Comparison of ENCODE assay signal across 10 cellular contexts in genomic region chr20:44671541-44671940, GRCh38. TPM values are rescaled to one million over a fixed set of nuclear protein-coding genes. Genes with fewer than 3 reads are reported as not detected.
DNase-seq lines count a peak whose midpoint lies in the region; ATAC-seq and TF ChIP-seq lines count a peak whose summit lies in the region.
"Not testable (repeated sequence)": the region's sequence is repeated elsewhere in the genome, so short reads cannot be mapped to it uniquely, and the experiment has no call there.
"Had no signal": no experiment of that assay in that cellular context is flagged by ENCODE, and none has a peak within 500 bp of the region (broad histone marks: within the 10 kb centered on the region; RNA-seq: fewer than 3 reads in every experiment).

No MANE protein-coding gene starts in this region.

- peak overlapping the region; percentile 86 for H3K4me3 Mint-ChIP-seq in CD8-positive, alpha-beta T cell
- peak overlapping the region in 3 of 4 donors; percentile 68 to 92 (median 88) for H3K4me3 Mint-ChIP-seq in IgD-negative memory B cell
- H3K4me3 Mint-ChIP-seq in activated T-cell treated with anti-CD3 and anti-CD28 coated beads, Interleukin-2, amount 50 U/mL, for 72 hours: peak overlapping the region; percentile 69 to 76

- not testable (repeated sequence) for TF ChIP-seq CTCF in CD8-positive, alpha-beta T cell (IDR thresholded peaks at IDR 0.05); PC-9 (conservative IDR thresholded peaks at IDR 0.05)

- H3F3A ChIP-seq in PC-9 (ENCODE audit: insufficient read depth, low read depth): not testable (repeated sequence)

- H3K36me3 Mint-ChIP-seq in CD8-positive, alpha-beta T cell; IgD-negative memory B cell; activated T-cell treated with anti-CD3 and anti-CD28 coated beads, Interleukin-2, amount 50 U/mL, for 72 hours (ENCODE audit: insufficient read depth in 2 of 2): not testable (repeated sequence)

- H3K27ac ChIP-seq in CD8-positive, alpha-beta T cell (ENCODE audit: low read depth, low read length): peak overlapping the region; percentile 58
- peak overlapping the region; percentile 82 for H3K27ac ChIP-seq in PC-9

- not testable (repeated sequence) for H3K36me3 ChIP-seq in CD8-positive, alpha-beta T cell (ENCODE audit: insufficient read depth, low read length); PC-9 (ENCODE audit: low read depth)

- CTCF ChIA-PET in CD8-positive, alpha-beta T cell (lab: Charles Lee): interaction anchor here (1.5 kb wide), 1 partner anchor 12 kb away, joined by 3 read pairs; no protein-coding TSS in a partner anchor
- CTCF ChIA-PET in PC-9 (lab: Charles Lee): interaction anchor here (1.1 kb wide), 1 partner anchor 10 kb away, joined by 4 read pairs; no protein-coding TSS in a partner anchor

- not testable (repeated sequence) for H3K9me3 Mint-ChIP-seq in CD8-positive, alpha-beta T cell; IgD-negative memory B cell; activated T-cell treated with anti-CD3 and anti-CD28 coated beads, Interleukin-2, amount 50 U/mL, for 72 hours

- POLR2A ChIA-PET in CD8-positive, alpha-beta T cell (lab: Charles Lee): interaction anchor here (0.8 to 2.1 kb wide), 3 partner anchors 12 to 27 kb away, joined by 3 to 15 read pairs (median 4); no protein-coding TSS in a partner anchor
- POLR2A ChIA-PET in PC-9 (lab: Charles Lee; ENCODE audit: unreplicated experiment): interaction anchor here (0.6 to 0.7 kb wide), 3 partner anchors 34 to 847 kb away, joined by 3 to 4 read pairs (median 4); no protein-coding TSS in a partner anchor

- not testable (repeated sequence) for BruUV-seq in PC-9 (replicated peaks; lab: Mats Ljungman, UMichigan)

- H3K27ac Mint-ChIP-seq in CD8-positive, alpha-beta T cell: not testable (repeated sequence)
- peak overlapping the region in 1 of 3 donors; percentile 91 for H3K27ac Mint-ChIP-seq in IgD-negative memory B cell
- peak overlapping the region; percentile 36 for H3K27ac Mint-ChIP-seq in activated T-cell treated with anti-CD3 and anti-CD28 coated beads, Interleukin-2, amount 50 U/mL, for 72 hours

- not testable (repeated sequence) for H4K20me1 ChIP-seq in PC-9 (ENCODE audit: insufficient read depth)

- H3K27me3 Mint-ChIP-seq in CD8-positive, alpha-beta T cell (ENCODE audit: low read depth); IgD-negative memory B cell; activated T-cell treated with anti-CD3 and anti-CD28 coated beads, Interleukin-2, amount 50 U/mL, for 72 hours (ENCODE audit: low read depth): not testable (repeated sequence)

- DNase-seq in CD8-positive, alpha-beta T cell: peak; percentile 30 to 78 (median 60)
- DNase-seq in PC-9: peak; percentile 52 to 58
- peak; percentile 64 to 73 for DNase-seq in activated CD4-positive, alpha-beta T cell treated with anti-CD3 and anti-CD28 coated beads for 4 hours
- DNase-seq in activated T-cell treated with anti-CD3 and anti-CD28 coated beads, Interleukin-2, amount 50 U/mL, for 72 hours: peak; percentile 60 to 67
- DNase-seq in central memory CD4-positive, alpha-beta T cell: peak; percentile 70
- peak; percentile 76 for DNase-seq in stimulated activated CD4-positive, alpha-beta T cell treated with anti-CD3 and anti-CD28 coated beads, Interleukin-15, amount 100 ng/mL, for 24 hours
- peak; percentile 68 for DNase-seq in stimulated activated CD8-positive, alpha-beta memory T cell treated with anti-CD3 and anti-CD28 coated beads, Interleukin-4, amount 100 ng/mL, for 48 hours

- peaks cover 28% of the 10 kb centered on the region for H3K4me1 ChIP-seq in CD8-positive, alpha-beta T cell (ENCODE audit: insufficient read depth, low read length)
- H3K4me1 ChIP-seq in PC-9 (replicated peaks; ENCODE audit: insufficient read depth): peaks cover 19% of the 10 kb centered on the region

- intact Hi-C loops in CD8-positive, alpha-beta T cell (cut with DNase I, micrococcal nuclease): loop anchor here (1.0 to 5.0 kb wide), 2 partner anchors 19 to 1091 kb away; no protein-coding TSS in a partner anchor
- intact Hi-C loops in PC-9 (cut with micrococcal nuclease; ENCODE audit: unreplicated experiment): not testable (repeated sequence)

- H3K4me2 ChIP-seq in PC-9: peak overlapping the region; percentile 70

- H3K9me3 ChIP-seq in CD8-positive, alpha-beta T cell (ENCODE audit: low read length); PC-9 (ENCODE audit: insufficient read depth, low read depth): not testable (repeated sequence)

- not testable (repeated sequence) for H3K9me2 ChIP-seq in PC-9 (ENCODE audit: insufficient read depth)

- ATAC-seq in CD8-positive, alpha-beta T cell: peak; percentile 91
- peak; percentile 83 to 84 for ATAC-seq in activated T-cell treated with anti-CD3 and anti-CD28 coated beads, Interleukin-2, amount 50 U/mL, for 72 hours (replicated peaks in 1 of 2)

- H3K4me3 ChIP-seq in CD8-positive, alpha-beta T cell (ENCODE audit: low read depth, low read length): peak overlapping the region; percentile 72
- peak overlapping the region; percentile 38; the same call in 1 of the 2 replicates for H3K4me3 ChIP-seq in PC-9

- not testable (repeated sequence) for H3K27me3 ChIP-seq in CD8-positive, alpha-beta T cell (ENCODE audit: insufficient read depth, low read length); PC-9 (ENCODE audit: insufficient read depth, low read depth)

- not testable (repeated sequence) for H3K79me2 ChIP-seq in PC-9 (ENCODE audit: low read depth)

- peaks cover 30% of the 10 kb centered on the region for H3K4me1 Mint-ChIP-seq in CD8-positive, alpha-beta T cell (ENCODE audit: low read depth)
- peaks cover 7 to 15% (median 13%) of the 10 kb centered on the region in 3 donors for H3K4me1 Mint-ChIP-seq in IgD-negative memory B cell
- not testable (repeated sequence) for H3K4me1 Mint-ChIP-seq in activated T-cell treated with anti-CD3 and anti-CD28 coated beads, Interleukin-2, amount 50 U/mL, for 72 hours (ENCODE audit: low read depth)

- not testable (repeated sequence) for H2AFZ ChIP-seq in PC-9

RNA-seq across cellular contexts. Expression of gene ADA, which starts 20.0 kb away (rescaled TPM):
- total RNA-seq in CD8-positive, alpha-beta T cell: 10 to 100 TPM; 27.9 to 30.2 TPM
- 10.5 TPM for polyA plus RNA-seq in IgD-negative memory B cell
- total RNA-seq in PC-9 (2021): 28.2 and 32.9 TPM in 2 replicates
- total RNA-seq in activated T-cell treated with anti-CD3 and anti-CD28 coated beads, Interleukin-2, amount 50 U/mL, for 72 hours: 10 to 100 TPM; 26.7 to 43.4 TPM

RNA-seq across cellular contexts. Expression of gene CCN5, which starts 43.6 kb away (rescaled TPM):
- not detected for total RNA-seq in CD8-positive, alpha-beta T cell
- polyA plus RNA-seq in IgD-negative memory B cell: not detected
- 0.20 TPM in 1 of 2 replicates, not detected in the other for total RNA-seq in PC-9 (2021)
- not detected for total RNA-seq in activated T-cell treated with anti-CD3 and anti-CD28 coated beads, Interleukin-2, amount 50 U/mL, for 72 hours
- total RNA-seq: LHCN-M2, urinary bladder had no signal

Comparison
In these comparisons a context has a peak if more than half of its experiments do, and no peak if none do; other contexts are left out.
1. Peak in every context shown above with its lines: DNase-seq, ATAC-seq, H3K4me3 ChIP-seq and H3K27ac ChIP-seq.